Comparison of ENCODE assay signal across 12 cellular contexts in genomic region chr9:5435912-5436311, GRCh38. TPM values are rescaled to one million over a fixed set of nuclear protein-coding genes. Genes with fewer than 3 reads are reported as not detected.
DNase-seq lines count a peak whose midpoint lies in the region; ATAC-seq, FAIRE-seq and TF ChIP-seq lines count a peak whose summit lies in the region.
"Had no signal": no experiment of that assay in that cellular context is flagged by ENCODE, and none has a peak within 500 bp of the region (broad histone marks: within the 10 kb centered on the region; RNA-seq: fewer than 3 reads in every experiment).

No MANE protein-coding gene starts in this region.

- BruUV-seq in OCI-LY7 (replicated peaks; lab: Mats Ljungman, UMichigan) (no TSS peak), K562 (replicated peaks; lab: Mats Ljungman, UMichigan) (no TSS peak)

- no peak for TF ChIP-seq POLR2A in K562 (conservative IDR thresholded peaks at IDR 0.05)

- H3T11ph ChIP-seq in H9 (ENCODE audit: low read length) = no peak overlapping the region

- H2BK15ac ChIP-seq in H9 (ENCODE audit: low read depth, low read length) = no peak overlapping the region

- POLR2A ChIA-PET in OCI-LY7 (lab: Charles Lee) = interaction anchor here (0.6 to 3.5 kb wide), 6 partner anchors 160 to 1335 kb away, joined by 3 to 14 read pairs (median 3); no protein-coding TSS in a partner anchor
- POLR2A ChIA-PET in K562 (lab: Yijun Ruan, JAX) = no interaction called here

- H4K8ac ChIP-seq in H9 (replicated peaks; ENCODE audit: insufficient read length, low read depth, low read length) = no peak overlapping the region

- no peak overlapping the region for H2AK5ac ChIP-seq in H9 (ENCODE audit: insufficient read length, low read length)

- no peaks in the 10 kb centered on the region for H3K27me3 ChIP-seq in K562 (ENCODE audit: control insufficient read depth in 2 of 2, insufficient read depth in 2 of 2, low read length in 2 of 2)
- no peaks in the 10 kb centered on the region for H3K27me3 ChIP-seq in H9 (ENCODE audit: insufficient read depth, low read length)
- H3K27me3 ChIP-seq: right lobe of liver had no signal

- no peak overlapping the region for H2BK20ac ChIP-seq in H9 (ENCODE audit: low read depth, low read length, poor library complexity, severe bottlenecking)

- peaks cover 12% of the 10 kb centered on the region for H3K23me2 ChIP-seq in H9 (ENCODE audit: insufficient read length, low read depth, low read length, poor library complexity, severe bottlenecking)

- peaks cover 37% of the 10 kb centered on the region for H3K4me1 ChIP-seq in OCI-LY7 (ENCODE audit: insufficient read depth, low read length, poor library complexity, severe bottlenecking)
- H3K4me1 ChIP-seq in K562 (replicated peaks in 1 of 2; ENCODE audit: control insufficient read depth in 2 of 2, insufficient read depth in 2 of 2, low read length in 2 of 2) = peaks cover 4 to 6% of the 10 kb centered on the region in 2 experiments; a peak in 2 of 5 replicates
- no peaks in the 10 kb centered on the region for H3K4me1 ChIP-seq in H9 (ENCODE audit: insufficient read depth, low read length)

- no peak overlapping the region for H3K18ac ChIP-seq in H9 (ENCODE audit: insufficient read length, low read depth, low read length)

- H3K27me3 Mint-ChIP-seq in activated CD4-positive, alpha-beta T cell treated with anti-CD3 and anti-CD28 coated beads, Interleukin-2, amount 10 ng/mL, durations not matched to agents 24 days and 14 days = no peaks in the 10 kb centered on the region
- H3K27me3 Mint-ChIP-seq in progenitor cell of endocrine pancreas (no peaks in the 10 kb centered on the region), H9 (ENCODE audit: low read depth) (no peaks in the 10 kb centered on the region)

- no peak for TF ChIP-seq EP300 in K562 (IDR thresholded peaks at IDR 0.05; ENCODE audit: low read length)

- peaks cover 6% of the 10 kb centered on the region for H3K9me3 Mint-ChIP-seq in activated CD4-positive, alpha-beta T cell treated with anti-CD3 and anti-CD28 coated beads, Interleukin-2, amount 10 ng/mL, durations not matched to agents 24 days and 14 days
- peaks cover 6% of the 10 kb centered on the region for H3K9me3 Mint-ChIP-seq in progenitor cell of endocrine pancreas (ENCODE audit: low read depth)
- peaks cover 24 to 30% of the 10 kb centered on the region in 2 experiments for H3K9me3 Mint-ChIP-seq in H9

- no peak overlapping the region for H2BK120ac ChIP-seq in H9 (ENCODE audit: low read depth, low read length, poor library complexity, severe bottlenecking)

- DNase-seq in activated CD4-positive, alpha-beta T cell treated with anti-CD3 and anti-CD28 coated beads, Interleukin-2, amount 10 ng/mL, durations not matched to agents 24 days and 14 days = peak; percentile 58
- DNase-seq in activated CD4-positive, alpha-beta T cell treated with anti-CD3 and anti-CD28 coated beads, Interleukin-2, amount 50 U/mL, for 1 hour = no peak
- DNase-seq in OCI-LY7 (ENCODE audit: low spot score) = no peak
- no peak for DNase-seq in K562 (ENCODE audit: extremely low read depth in 1 of 4, low spot score in 3 of 4)
- no peak for DNase-seq in progenitor cell of endocrine pancreas (ENCODE audit: low spot score, unreplicated experiment)
- DNase-seq in H9 = no peak
- DNase-seq in stimulated activated CD4-positive, alpha-beta T cell treated with anti-CD3 and anti-CD28 coated beads, Interleukin-1b, Interleukin-23, amount 100 ng/mL, for 48 hours = no peak
- DNase-seq in NCI-H1048 (lab: John Stamatoyannopoulos, UW) = no peak
- DNase-seq: activated gamma-delta T cell, right lobe of liver, T1000 had no signal

- peaks cover 49% of the 10 kb centered on the region for H3K36me3 Mint-ChIP-seq in activated CD4-positive, alpha-beta T cell treated with anti-CD3 and anti-CD28 coated beads, Interleukin-2, amount 10 ng/mL, durations not matched to agents 24 days and 14 days (ENCODE audit: low read depth)
- H3K36me3 Mint-ChIP-seq in progenitor cell of endocrine pancreas (ENCODE audit: insufficient read depth) (peaks cover 30% of the 10 kb centered on the region), H9 (ENCODE audit: insufficient read depth in 1 of 3, low read depth in 3 of 3) (peaks cover 42 to 50% (median 46%) of the 10 kb centered on the region in 3 experiments)

- H3K79me2 ChIP-seq in OCI-LY7 (ENCODE audit: insufficient read depth, low read depth, low read length) = peaks cover 3% of the 10 kb centered on the region; the same call in 1 of the 2 replicates
- no peaks in the 10 kb centered on the region; the same call in 2 of the 3 replicates for H3K79me2 ChIP-seq in K562 (ENCODE audit: control insufficient read depth, insufficient read depth, low read length)
- H3K79me2 ChIP-seq in H9 (ENCODE audit: insufficient read depth, low read length) = no peaks in the 10 kb centered on the region

- no peak overlapping the region for H3K56ac ChIP-seq in H9 (ENCODE audit: insufficient read length, low read depth, low read length)

- no peaks in the 10 kb centered on the region for H3K9me2 ChIP-seq in OCI-LY7 (ENCODE audit: insufficient read depth, low read length)

- CTCF ChIA-PET in OCI-LY7 (lab: Charles Lee; ENCODE audit: unreplicated experiment) = no interaction called here
- CTCF ChIA-PET in K562 (lab: Yijun Ruan, JAX; ENCODE audit: low intra/inter-chr PET ratio) = no interaction called here

- no peak overlapping the region for H2BK12ac ChIP-seq in H9 (ENCODE audit: insufficient read length, low read depth, low read length)

- ATAC-seq in K562 = no peak
- ATAC-seq: right lobe of liver had no signal

- no peak overlapping the region for H2BK5ac ChIP-seq in H9 (ENCODE audit: insufficient read length, low read length)

- H4K20me1 ChIP-seq in OCI-LY7 (ENCODE audit: insufficient read depth, low read length) (no peaks in the 10 kb centered on the region), K562 (replicated peaks; ENCODE audit: control insufficient read depth, insufficient read depth, low read length) (no peaks in the 10 kb centered on the region), H9 (ENCODE audit: control insufficient read depth, insufficient read depth, insufficient read length) (no peaks in the 10 kb centered on the region)

- no peak overlapping the region for H4K5ac ChIP-seq in H9 (ENCODE audit: insufficient read length, low read depth, low read length)

- no peak overlapping the region for H4K91ac ChIP-seq in H9 (ENCODE audit: insufficient read length, low read depth, low read length)

- no peaks in the 10 kb centered on the region for H3K79me1 ChIP-seq in H9 (ENCODE audit: insufficient read depth, low read depth, low read length, poor library complexity, severe bottlenecking)

- 3% methylated on average over 3 of the region's 3 CpGs for WGBS in K562 (ENCODE audit: insufficient coverage, low coverage, missing lambda C conversion rate)
- no CpG with 5 or more reads among the region's 3 CpGs for WGBS in H9 (ENCODE audit: extremely low coverage, insufficient read length, low lambda C conversion rate)

- peaks cover 48% of the 10 kb centered on the region for H3K4me1 Mint-ChIP-seq in activated CD4-positive, alpha-beta T cell treated with anti-CD3 and anti-CD28 coated beads, Interleukin-2, amount 10 ng/mL, durations not matched to agents 24 days and 14 days
- H3K4me1 Mint-ChIP-seq in progenitor cell of endocrine pancreas (ENCODE audit: low read depth) (peaks cover 10% of the 10 kb centered on the region), H9 (peaks cover 19 to 23% of the 10 kb centered on the region in 2 experiments)

- no peaks in the 10 kb centered on the region; the same call in 1 of the 2 replicates for H3K9me3 ChIP-seq in OCI-LY7 (ENCODE audit: low read length)
- no peaks in the 10 kb centered on the region for H3K9me3 ChIP-seq in K562 (replicated peaks; ENCODE audit: control insufficient read depth, insufficient read depth, low read depth, low read length)
- no peaks in the 10 kb centered on the region for H3K9me3 ChIP-seq in H9 (ENCODE audit: control insufficient read depth, low read depth, low read length)
- H3K9me3 ChIP-seq: right lobe of liver had no signal

- intact Hi-C loops in activated CD4-positive, alpha-beta T cell treated with anti-CD3 and anti-CD28 coated beads, Interleukin-2, amount 10 ng/mL, durations not matched to agents 24 days and 14 days (cut with micrococcal nuclease) = loop anchor here (2.0 to 10.0 kb wide), 6 partner anchors 361 to 759 kb away; partner anchors contain the start of genes CDC37L1 and JAK2
- intact Hi-C loops in OCI-LY7 (cut with micrococcal nuclease; ENCODE audit: unreplicated experiment) = loop anchor here (5.0 kb wide), 8 partner anchors 51 to 774 kb away; partner anchors contain the start of genes AK3, CDC37L1, PLPP6 and RANBP6
- intact Hi-C loops in K562 (cut with micrococcal nuclease) = no loop called here

- in situ Hi-C loops in K562 (cut with MboI) = loop anchor here (25.0 kb wide), 2 partner anchors 699 to 824 kb away; partner anchors contain the start of gene AK3

- H3K4me3 ChIP-seq in OCI-LY7 (ENCODE audit: low read depth, low read length, poor library complexity, severe bottlenecking) = no peak overlapping the region
- H3K4me3 ChIP-seq in K562 = no peak overlapping the region
- H3K4me3 ChIP-seq: right lobe of liver had no signal

- H3K14ac ChIP-seq in H9 (ENCODE audit: insufficient read depth, low read length) = no peak overlapping the region

- H3K4me3 Mint-ChIP-seq in activated CD4-positive, alpha-beta T cell treated with anti-CD3 and anti-CD28 coated beads, Interleukin-2, amount 10 ng/mL, durations not matched to agents 24 days and 14 days = peak overlapping the region; percentile 93
- peak overlapping the region; percentile 90 for H3K4me3 Mint-ChIP-seq in progenitor cell of endocrine pancreas (ENCODE audit: low read depth)
- peak overlapping the region in 1 of 2 experiments; percentile 92; a peak in 1 of 5 replicates for H3K4me3 Mint-ChIP-seq in H9

- H3K9ac ChIP-seq in K562 (ENCODE audit: insufficient read depth in 1 of 2, low read depth in 2 of 2, low read length in 2 of 2) (no peak overlapping the region), H9 (ENCODE audit: extremely low read depth, insufficient read length, low read length) (no peak overlapping the region)

- no peak overlapping the region for H3K23ac ChIP-seq in H9 (ENCODE audit: insufficient read length, low read depth, low read length)

- H3K36me3 ChIP-seq in OCI-LY7 (ENCODE audit: insufficient read depth, low read length) (peaks cover 15% of the 10 kb centered on the region), K562 (ENCODE audit: control insufficient read depth, insufficient read depth, low read length) (no peaks in the 10 kb centered on the region)
- H3K36me3 ChIP-seq: right lobe of liver had no signal

- H3K4ac ChIP-seq in H9 (ENCODE audit: low read depth, low read length) = no peak overlapping the region

- no peak for FAIRE-seq in K562 (lab: Jason Lieb, UNC)
- FAIRE-seq: H1 had no signal

- no peak overlapping the region for H3K27ac ChIP-seq in OCI-LY7 (ENCODE audit: low read depth, low read length, poor library complexity, severe bottlenecking)
- H3K27ac ChIP-seq in K562 (ENCODE audit: extremely low read depth, low read depth, low read length) = no peak overlapping the region
- no peak overlapping the region for H3K27ac ChIP-seq in H9 (ENCODE audit: insufficient read length, low read depth, low read length)
- H3K27ac ChIP-seq: right lobe of liver had no signal

- H3K27ac Mint-ChIP-seq in activated CD4-positive, alpha-beta T cell treated with anti-CD3 and anti-CD28 coated beads, Interleukin-2, amount 10 ng/mL, durations not matched to agents 24 days and 14 days = peak overlapping the region; percentile 97
- H3K27ac Mint-ChIP-seq in progenitor cell of endocrine pancreas (no peak overlapping the region), H9 (no peak overlapping the region)

- no peak for TF ChIP-seq RAD21 in K562 (CRISPR knock-in tag; conservative IDR thresholded peaks at IDR 0.05 in 1 of 2, IDR thresholded peaks at IDR 0.05 in 1 of 2)

- no peak overlapping the region for H2AFZ ChIP-seq in OCI-LY7 (ENCODE audit: low read length)
- no peak overlapping the region for H2AFZ ChIP-seq in K562 (ENCODE audit: low read depth, low read length)
- H2AFZ ChIP-seq in H9 (ENCODE audit: low read length) = no peak overlapping the region

- TF ChIP-seq CTCF in OCI-LY7 (conservative IDR thresholded peaks at IDR 0.05; ENCODE audit: low read length) (no peak), K562 (IDR thresholded peaks at IDR 0.05 in 2 of 3, conservative IDR thresholded peaks at IDR 0.05 in 1 of 3; ENCODE audit: insufficient read depth in 2 of 3, low read depth in 1 of 3, low read length in 3 of 3) (no peak), progenitor cell of endocrine pancreas (IDR thresholded peaks at IDR 0.05; ENCODE audit: unreplicated experiment) (no peak), H9 (conservative IDR thresholded peaks at IDR 0.05) (no peak)

- H3K4me2 ChIP-seq in OCI-LY7 (ENCODE audit: low read length) (0 out of 2 replicates have a peak overlapping the region, but pooled peaks have one; percentile 89), K562 (ENCODE audit: insufficient read depth, low read length) (no peak overlapping the region), H9 (ENCODE audit: insufficient read depth, insufficient read length, low read length) (no peak overlapping the region)

- H3K9me1 ChIP-seq in K562 (ENCODE audit: control insufficient read depth, insufficient read depth, low read length) = no peaks in the 10 kb centered on the region

RNA-seq across cellular contexts. Expression of gene PLGRKT, which starts 1.8 kb away (rescaled TPM):
- 53.0 and 54.4 TPM in 2 replicates for total RNA-seq in activated CD4-positive, alpha-beta T cell treated with anti-CD3 and anti-CD28 coated beads, Interleukin-2, amount 10 ng/mL, durations not matched to agents 24 days and 14 days
- total RNA-seq in OCI-LY7 (2014; rRNA removed; shearing (Covaris generic)) = 7.9 and 10.4 TPM in 2 replicates
- 26.1 and 26.2 TPM in 2 replicates for total RNA-seq in OCI-LY7 (2022)
- 0.35 and 0.83 TPM in 2 replicates for total RNA-seq in K562 (2011; cell fraction: chromatin; rRNA removed; ENCODE audit: low replicate concordance)
- total RNA-seq in K562 (2011; cell fraction: nucleolus; rRNA removed) = 1.3 and 1.5 TPM in 2 replicates
- total RNA-seq in K562 (2011; cell fraction: nucleoplasm; rRNA removed) = 1.4 and 1.9 TPM in 2 replicates
- total RNA-seq in K562 (2014; rRNA removed) = 4.5 and 4.7 TPM in 2 replicates
- 9.3 and 11.3 TPM in 2 replicates for total RNA-seq in K562 (2014; rRNA removed; fragmentation: Illumina TruSeq; extraction: Trizol)
- 6.9 and 10.0 TPM in 2 replicates for total RNA-seq in K562 (2015; rRNA removed; fragmentation: Illumina TruSeq; extraction: Trizol)
- total RNA-seq in K562 (2021) = 6.5 and 10.4 TPM in 2 replicates
- 4.7 and 5.2 TPM in 2 replicates for polyA plus RNA-seq in K562 (2011; rRNA removed)
- polyA plus RNA-seq in K562 (2011; cell fraction: cytosol; rRNA removed) = 0.48 and 2.0 TPM in 2 replicates
- polyA plus RNA-seq in K562 (2011; cell fraction: nucleus; rRNA removed) = 0.90 and 1.2 TPM in 2 replicates
- polyA plus RNA-seq in K562 (2012) = 7.5 and 12.7 TPM in 2 replicates
- 5.9 and 6.0 TPM in 2 replicates for polyA plus RNA-seq in K562 (2014; fragmentation: Illumina TruSeq; extraction: Trizol)
- 10 to 100 TPM; 11.2 to 13.8 TPM for polyA plus RNA-seq in K562 (2014; fragmentation: Nextera tagmentation; extraction: Ambion mirVana)
- polyA plus RNA-seq in K562 (2014; rRNA removed) = 6.0 and 6.6 TPM in 2 replicates
- polyA minus RNA-seq in K562 (2011; rRNA and poly(A)+ RNA removed) = 1.5 and 2.8 TPM in 2 replicates
- 2.3 TPM in 1 of 2 replicates, not detected in the other for polyA minus RNA-seq in K562 (2011; cell fraction: cytosol; rRNA and poly(A)+ RNA removed)
- 1.3 and 2.1 TPM in 2 replicates for polyA minus RNA-seq in K562 (2011; cell fraction: nucleus; rRNA and poly(A)+ RNA removed)
- total RNA-seq in progenitor cell of endocrine pancreas = 16.8 and 18.9 TPM in 2 replicates
- 19.6 and 22.6 TPM in 2 replicates for total RNA-seq in H9 (2021)

RNA-seq across cellular contexts. Expression of gene CD274, which starts 14.4 kb away (rescaled TPM):
- 52.1 and 57.6 TPM in 2 replicates for total RNA-seq in activated CD4-positive, alpha-beta T cell treated with anti-CD3 and anti-CD28 coated beads, Interleukin-2, amount 10 ng/mL, durations not matched to agents 24 days and 14 days
- 0.57 and 4.3 TPM in 2 replicates for total RNA-seq in OCI-LY7 (2014; rRNA removed; shearing (Covaris generic))
- total RNA-seq in OCI-LY7 (2022) (0.15 and 1.2 TPM in 2 replicates), K562 (2014; rRNA removed) (0.20 and 0.27 TPM in 2 replicates), K562 (2014; rRNA removed; fragmentation: Illumina TruSeq; extraction: Trizol) (0.47 TPM in 1 of 2 replicates, not detected in the other), K562 (2015; rRNA removed; fragmentation: Illumina TruSeq; extraction: Trizol) (0.26 and 0.51 TPM in 2 replicates), K562 (2021) (0.18 and 0.24 TPM in 2 replicates), progenitor cell of endocrine pancreas (0.29 and 0.55 TPM in 2 replicates), H9 (2021) (0.13 TPM in 1 of 2 replicates, not detected in the other)
- not detected in 2 replicates for total RNA-seq in K562 (2011; cell fraction: chromatin; rRNA removed; ENCODE audit: low replicate concordance)
- not detected in 2 replicates for total RNA-seq in K562 (2011; cell fraction: nucleolus; rRNA removed)
- not detected in 2 replicates for total RNA-seq in K562 (2011; cell fraction: nucleoplasm; rRNA removed)
- polyA plus RNA-seq in K562 (2011; rRNA removed) (0.18 TPM in 1 of 2 replicates, not detected in the other), K562 (2014; fragmentation: Illumina TruSeq; extraction: Trizol) (0.07 and 0.33 TPM in 2 replicates), K562 (2014; fragmentation: Nextera tagmentation; extraction: Ambion mirVana) (under 1 TPM in 1 of 2 experiments, not detected in 1; 0.32 TPM), K562 (2014; rRNA removed) (0.34 TPM in 1 of 2 replicates, not detected in the other)
- not detected in 2 replicates for polyA plus RNA-seq in K562 (2011; cell fraction: cytosol; rRNA removed)
- polyA plus RNA-seq in K562 (2011; cell fraction: nucleus; rRNA removed) = 0.07 and 0.34 TPM in 2 replicates
- 0.09 and 0.18 TPM in 2 replicates for polyA plus RNA-seq in K562 (2012)
- polyA minus RNA-seq in K562 (2011; rRNA and poly(A)+ RNA removed) = not detected in 2 replicates
- not detected in 2 replicates for polyA minus RNA-seq in K562 (2011; cell fraction: cytosol; rRNA and poly(A)+ RNA removed)
- not detected in 2 replicates for polyA minus RNA-seq in K562 (2011; cell fraction: nucleus; rRNA and poly(A)+ RNA removed)

Comparison
In these comparisons a context has a peak if more than half of its experiments do, and no peak if none do; other contexts are left out.
1. RNA of gene CD274, which starts 14.4 kb away (total RNA-seq): 52.1 to 57.6 TPM in activated CD4-positive, alpha-beta T cell treated with anti-CD3 and anti-CD28 coated beads, Interleukin-2, amount 10 ng/mL, durations not matched to agents 24 days and 14 days; 0.15 to 4.3 TPM in OCI-LY7, 0.18 to 0.51 TPM in K562, 0.29 to 0.55 TPM in progenitor cell of endocrine pancreas and 0.13 TPM in H9; every median in the first group is over 10 times any median in the second.